Comparison of ENCODE assay signal across 19 cellular contexts in genomic region chr5:27494845-27495244, GRCh38.
DNase-seq lines count a peak whose midpoint lies in the region; ATAC-seq, FAIRE-seq and TF ChIP-seq lines count a peak whose summit lies in the region.
"Had no signal": no experiment of that assay in that cellular context is flagged by ENCODE, and none has a peak within 500 bp of the region (broad histone marks: within the 10 kb centered on the region; RNA-seq: fewer than 3 reads in every experiment).

No MANE protein-coding gene starts in this region.

- H3K36me3 ChIP-seq in keratinocyte (ENCODE audit: control insufficient read depth in 2 of 2, extremely low read depth in 1 of 2, insufficient read depth in 2 of 2, low read length in 2 of 2) = no peaks in the 10 kb centered on the region
- H3K36me3 ChIP-seq: sigmoid colon, upper lobe of right lung had no signal

- H3K9me3 ChIP-seq in keratinocyte (ENCODE audit: control insufficient read depth, low read depth, low read length) = no peaks in the 10 kb centered on the region
- H3K9me3 ChIP-seq: sigmoid colon, upper lobe of right lung had no signal

- peak; percentile 69 for FAIRE-seq in keratinocyte (lab: Jason Lieb, UNC)

- no peak overlapping the region for H3K9ac ChIP-seq in keratinocyte (ENCODE audit: control insufficient read depth, extremely low read depth, insufficient read depth, low read length)
- H3K9ac ChIP-seq: KMS-11 had no signal

- DNase-seq in DMS53 (lab: John Stamatoyannopoulos, UW) (peak; percentile 87), LHCN-M2 (ENCODE audit: low read depth) (peak; percentile 79), SW480 (ENCODE audit: low spot score) (peak; percentile 45), keratinocyte (ENCODE audit: low read depth, low spot score) (peak; percentile 54), OCI-M1 (lab: John Stamatoyannopoulos, UW) (no peak), cerebellar nuclear complex (lab: John Stamatoyannopoulos, UW) (no peak)
- DNase-seq: activated CD4-positive, alpha-beta T cell treated with anti-CD3 and anti-CD28 coated beads, Interleukin-2, amount 50 U/mL, for 4 hours; activated CD8-positive, alpha-beta memory T cell treated with anti-CD3 and anti-CD28 coated beads, Interleukin-2, amount 50 U/mL, for 4 hours; activated naive CD8-positive, alpha-beta T cell treated with anti-CD3 and anti-CD28 coated beads, Interleukin-2, amount 50 U/mL, for 24 hours; GOT3; NCI-H1092 treated with DMSO at 0.1 percent for 48 hours; NCI-H2029; sigmoid colon; T-helper 9 cell; upper lobe of right lung had no signal

- H3K4me2 ChIP-seq in keratinocyte (ENCODE audit: control insufficient read depth, extremely low read depth, insufficient read depth, low read depth, low read length) = peak overlapping the region; percentile 27
- H3K4me2 ChIP-seq: KMS-11 had no signal

- H2AFZ ChIP-seq in keratinocyte (ENCODE audit: control insufficient read depth, low read length) = no peak overlapping the region

- dilution Hi-C loops in keratinocyte (cut with MboI; ENCODE audit: extremely low pct_ligation_motif_present, low sequenced_read_pairs) = no loop called here

- TF ChIP-seq CTCF in keratinocyte (optimal IDR thresholded peaks at IDR 0.05 in 1 of 3, IDR thresholded peaks at IDR 0.05 in 1 of 3, conservative IDR thresholded peaks at IDR 0.05 in 1 of 3; ENCODE audit: extremely low read depth in 1 of 3, insufficient read depth in 2 of 3, low read length in 3 of 3) = no peak

- no peak overlapping the region for H3K27ac ChIP-seq in keratinocyte (ENCODE audit: control insufficient read depth, insufficient read depth, low read length)
- H3K27ac ChIP-seq: C4-2B, KMS-11, sigmoid colon, upper lobe of right lung had no signal

- H3K4me3 ChIP-seq in keratinocyte (ENCODE audit: control insufficient read depth in 2 of 3, extremely low read depth in 1 of 3, insufficient read depth in 2 of 3, low read depth in 1 of 3, low read length in 3 of 3) = no peak overlapping the region
- H3K4me3 ChIP-seq: sigmoid colon, upper lobe of right lung had no signal

- H3K79me2 ChIP-seq in keratinocyte (ENCODE audit: control insufficient read depth, insufficient read depth, low read length) = no peaks in the 10 kb centered on the region

- no peaks in the 10 kb centered on the region for H3K9me1 ChIP-seq in keratinocyte (ENCODE audit: control insufficient read depth, extremely low read depth, insufficient read depth, low read length)

- no peaks in the 10 kb centered on the region for H3K27me3 ChIP-seq in keratinocyte (ENCODE audit: control insufficient read depth, extremely low read depth, insufficient read depth, low read length)
- H3K27me3 ChIP-seq: sigmoid colon, upper lobe of right lung had no signal

- ATAC-seq in HG02763 (IDR thresholded peaks at IDR 0.05; ENCODE audit: unreplicated experiment) = no peak
- no peak for ATAC-seq in GM19452 (IDR thresholded peaks at IDR 0.05; ENCODE audit: unreplicated experiment)
- ATAC-seq: activated naive CD8-positive, alpha-beta T cell treated with anti-CD3 and anti-CD28 coated beads, Interleukin-2, amount 50 U/mL, for 24 hours; upper lobe of right lung had no signal

- no peaks in the 10 kb centered on the region for H4K20me1 ChIP-seq in keratinocyte (ENCODE audit: control insufficient read depth, extremely low read depth, insufficient read depth, low read length)

- H3K4me1 ChIP-seq in keratinocyte (ENCODE audit: control insufficient read depth, extremely low read depth, insufficient read depth, low read length) = peaks cover 11% of the 10 kb centered on the region
- H3K4me1 ChIP-seq: sigmoid colon, upper lobe of right lung had no signal

Comparison
In these comparisons a context has a peak if more than half of its experiments do, and no peak if none do; other contexts are left out.
1. DNase-seq: peak in DMS53 (single experiment), LHCN-M2 (single experiment), SW480 (single experiment) and keratinocyte (single experiment); none in OCI-M1 (single experiment) and cerebellar nuclear complex (0 of 2).